Comparison of ENCODE assay signal across 8 cellular contexts in genomic region chr2:88753833-88754584, GRCh38.
A peak's percentile ranks its signal among the peaks of the same experiment; 100 is the strongest.
DNase-seq lines count a peak whose midpoint lies in the region; ATAC-seq and TF ChIP-seq lines count a peak whose summit lies in the region.

No MANE protein-coding gene starts in this region.

- H3K9me3 Mint-ChIP-seq in activated CD4-positive, alpha-beta memory T cell treated with anti-CD3 and anti-CD28 coated beads, Interleukin-2, amount 10 ng/mL, durations not matched to agents 7 days and 5 days: peaks cover 17% of the 10 kb centered on the region

- H3K27me3 ChIP-seq in AG04450 (ENCODE audit: control insufficient read depth, insufficient read depth, low read length): no peaks in the 10 kb centered on the region

- no peak overlapping the region for H3K4me3 Mint-ChIP-seq in activated CD4-positive, alpha-beta memory T cell treated with anti-CD3 and anti-CD28 coated beads, Interleukin-2, amount 10 ng/mL, durations not matched to agents 7 days and 5 days

- no peaks in the 10 kb centered on the region for H3K27me3 Mint-ChIP-seq in activated CD4-positive, alpha-beta memory T cell treated with anti-CD3 and anti-CD28 coated beads, Interleukin-2, amount 10 ng/mL, durations not matched to agents 7 days and 5 days

- POLR2A ChIA-PET in AG04450 (lab: Yijun Ruan, JAX): no interaction called here
- POLR2A ChIA-PET in activated CD4-positive, alpha-beta memory T cell treated with anti-CD3 and anti-CD28 coated beads, Interleukin-2, amount 10 ng/mL, durations not matched to agents 7 days and 5 days (lab: Charles Lee): no interaction called here

- H3K4me1 Mint-ChIP-seq in activated CD4-positive, alpha-beta memory T cell treated with anti-CD3 and anti-CD28 coated beads, Interleukin-2, amount 10 ng/mL, durations not matched to agents 7 days and 5 days: peaks cover 15% of the 10 kb centered on the region

- H3K9me3 ChIP-seq in AG04450 (ENCODE audit: control insufficient read depth, insufficient read depth, low read length): peaks cover 3% of the 10 kb centered on the region; the same call in 1 of the 2 replicates

- TF ChIP-seq CTCF in AG04450 (IDR thresholded peaks at IDR 0.05; ENCODE audit: low read depth, low read length): no peak

- DNase-seq in AG04450 (ENCODE audit: low read depth, low spot score) (no peak), NCI-H128 (lab: John Stamatoyannopoulos, UW; ENCODE audit: unreplicated experiment) (no peak), NCI-H1436 treated with DMSO at 0.1 percent for 48 hours (lab: John Stamatoyannopoulos, UW) (no peak), activated gamma-delta T cell (lab: John Stamatoyannopoulos, UW) (no peak)
- DNase-seq in activated CD4-positive, alpha-beta memory T cell treated with anti-CD3 and anti-CD28 coated beads, Interleukin-2, amount 10 ng/mL, durations not matched to agents 7 days and 5 days: peak; percentile 46
- peak; percentile 34 for DNase-seq in stimulated activated CD8-positive, alpha-beta memory T cell treated with anti-CD3 and anti-CD28 coated beads, Interleukin-4, amount 100 ng/mL, for 48 hours

- CTCF ChIA-PET in AG04450 (lab: Charles Lee): interaction anchor here (0.6 to 4.7 kb wide), 3 partner anchors 9 to 127 kb away, joined by 3 to 35 read pairs (median 3); no protein-coding TSS in a partner anchor
- CTCF ChIA-PET in activated CD4-positive, alpha-beta memory T cell treated with anti-CD3 and anti-CD28 coated beads, Interleukin-2, amount 10 ng/mL, durations not matched to agents 7 days and 5 days (lab: Charles Lee): no interaction called here

- ATAC-seq in GM19023 (IDR thresholded peaks at IDR 0.05; ENCODE audit: unreplicated experiment) (peak; percentile 83), HG03066 (IDR thresholded peaks at IDR 0.05; ENCODE audit: low read depth, unreplicated experiment) (peak; percentile 89)

- H3K27ac Mint-ChIP-seq in activated CD4-positive, alpha-beta memory T cell treated with anti-CD3 and anti-CD28 coated beads, Interleukin-2, amount 10 ng/mL, durations not matched to agents 7 days and 5 days: peak overlapping the region; percentile 79

- peaks cover 59% of the 10 kb centered on the region for H3K36me3 Mint-ChIP-seq in activated CD4-positive, alpha-beta memory T cell treated with anti-CD3 and anti-CD28 coated beads, Interleukin-2, amount 10 ng/mL, durations not matched to agents 7 days and 5 days (ENCODE audit: low read depth)

- no peak overlapping the region for H3K4me3 ChIP-seq in AG04450 (ENCODE audit: low read depth, low read length)

- H3K27ac ChIP-seq in AG04450 (ENCODE audit: low read depth, low read length): peak overlapping the region; percentile 11

Comparison
In these comparisons a context has a peak if more than half of its experiments do, and no peak if none do; other contexts are left out.
1. DNase-seq: peak in activated CD4-positive, alpha-beta memory T cell treated with anti-CD3 and anti-CD28 coated beads, Interleukin-2, amount 10 ng/mL, durations not matched to agents 7 days and 5 days (single experiment) and stimulated activated CD8-positive, alpha-beta memory T cell treated with anti-CD3 and anti-CD28 coated beads, Interleukin-4, amount 100 ng/mL, for 48 hours (single experiment); none in AG04450 (single experiment), NCI-H128 (single experiment), NCI-H1436 treated with DMSO at 0.1 percent for 48 hours (single experiment) and activated gamma-delta T cell (single experiment).